ENCODE assay signal across 8 cellular contexts in genomic region chr1:228635304-228635703, GRCh38.
A peak's percentile ranks its signal among the peaks of the same experiment; 100 is the strongest.
DNase-seq lines count a peak whose midpoint lies in the region; ATAC-seq, FAIRE-seq and TF ChIP-seq lines count a peak whose summit lies in the region.
"Not testable (repeated sequence)": the region's sequence is repeated elsewhere in the genome, so short reads cannot be mapped to it uniquely, and the experiment has no call there.

No MANE protein-coding gene starts in this region.

- TF ChIP-seq CTCF in GM12865 (IDR thresholded peaks at IDR 0.05; ENCODE audit: insufficient read depth, low read depth, low read length, missing control alignments); RWPE2 (IDR thresholded peaks at IDR 0.05; ENCODE audit: poor library complexity, severe bottlenecking); GM12878 (IDR thresholded peaks at IDR 0.05 in 2 of 3, conservative IDR thresholded peaks at IDR 0.05 in 1 of 3; ENCODE audit: control insufficient read depth in 2 of 3, extremely low read depth in 1 of 3, insufficient read depth in 1 of 3, low read depth in 3 of 3, low read length in 3 of 3); cardiac muscle cell (IDR thresholded peaks at IDR 0.05; ENCODE audit: low read depth, low read length); mesothelial cell of epicardium (IDR thresholded peaks at IDR 0.05; ENCODE audit: unreplicated experiment): not testable (repeated sequence)

- not testable (repeated sequence) for H3K27me3 Mint-ChIP-seq in mesothelial cell of epicardium (ENCODE audit: low read depth)

- not testable (repeated sequence) for H3K9me3 Mint-ChIP-seq in mesothelial cell of epicardium

- peak; percentile 33 for DNase-seq in GM12865 (ENCODE audit: low read depth)
- DNase-seq in RWPE2 (ENCODE audit: low spot score): peak; percentile 66
- DNase-seq in activated CD8-positive, alpha-beta memory T cell treated with anti-CD3 and anti-CD28 coated beads for 24 hours: peak; percentile 88
- not testable (repeated sequence) for DNase-seq in GM12878 (ENCODE audit: low read depth, low spot score)
- peak in 1 of 2 donors; percentile 59 for DNase-seq in cardiac muscle cell (ENCODE audit: low read depth in 1 of 2, low spot score in 1 of 2)
- DNase-seq in mesothelial cell of epicardium (ENCODE audit: low spot score in 2 of 2, unreplicated experiment in 2 of 2): peak; percentile 56 to 60
- DNase-seq in stimulated activated CD4-positive, alpha-beta T cell treated with anti-CD3 and anti-CD28 coated beads, Interleukin-1b, Interleukin-23, amount 100 ng/mL, for 4 hours (ENCODE audit: low read depth in 2 of 2): peak; percentile 30 to 38
- peak; percentile 88 to 91 for DNase-seq in aorta

- H3K79me2 ChIP-seq in GM12878 (ENCODE audit: control insufficient read depth, insufficient read depth, low read length): not testable (repeated sequence)

- FAIRE-seq in GM12878 (lab: Jason Lieb, UNC): not testable (repeated sequence)

- H3K36me3 Mint-ChIP-seq in mesothelial cell of epicardium: not testable (repeated sequence)

- H3K27ac ChIP-seq in RWPE2 (ENCODE audit: poor library complexity, severe bottlenecking); GM12878 (ENCODE audit: control insufficient read depth, insufficient read depth); cardiac muscle cell; aorta (ENCODE audit: low read depth in 1 of 2, low read length in 2 of 2): not testable (repeated sequence)

- not testable (repeated sequence) for H2AFZ ChIP-seq in GM12878 (ENCODE audit: control insufficient read depth, low read depth, low read length)

- not testable (repeated sequence) for H3K4me3 Mint-ChIP-seq in mesothelial cell of epicardium

- BruUV-seq in GM12878 (replicated peaks; lab: Mats Ljungman, UMichigan): not testable (repeated sequence)

- H4K20me1 ChIP-seq in GM12878 (ENCODE audit: control insufficient read depth, insufficient read depth): not testable (repeated sequence)

- intact Hi-C loops in GM12878 (cut with micrococcal nuclease; ENCODE audit: unreplicated experiment); aorta (cut with DNase I): not testable (repeated sequence)

- H3K4me1 ChIP-seq in RWPE2 (ENCODE audit: insufficient read depth, poor library complexity, severe bottlenecking); GM12878 (ENCODE audit: control insufficient read depth, insufficient read depth, low read length); cardiac muscle cell (ENCODE audit: low read depth); aorta (ENCODE audit: control insufficient read depth in 1 of 2, insufficient read depth in 2 of 2, low read length in 2 of 2): not testable (repeated sequence)

- H3K27ac Mint-ChIP-seq in mesothelial cell of epicardium: not testable (repeated sequence)

- in situ Hi-C loops in GM12878 (cut with MboI): not testable (repeated sequence)

- SMC1A ChIA-PET in GM12878 (lab: Charles Lee; ENCODE audit: uncharacterized antibody, unreplicated experiment): not testable (repeated sequence)

- H3K9me3 ChIP-seq in RWPE2 (ENCODE audit: severe bottlenecking); GM12878 (replicated peaks; ENCODE audit: control insufficient read depth, insufficient read depth, low read length); cardiac muscle cell (ENCODE audit: low read depth); aorta (ENCODE audit: control insufficient read depth, low read length): not testable (repeated sequence)

- 0 out of 2 replicates have a peak overlapping the region, but pooled peaks have one; percentile 9 for H3K4me2 ChIP-seq in GM12878 (ENCODE audit: control insufficient read depth, insufficient read depth)

- H3K36me3 ChIP-seq in RWPE2 (ENCODE audit: low read depth); GM12878 (ENCODE audit: control insufficient read depth in 2 of 2, insufficient read depth in 2 of 2, low read length in 1 of 2); cardiac muscle cell; aorta (ENCODE audit: control insufficient read depth in 1 of 2, insufficient read depth in 2 of 2, low read length in 1 of 2): not testable (repeated sequence)

- 32% methylated on average over 37 of the region's 40 CpGs for WGBS in GM12878 (ENCODE audit: insufficient coverage, insufficient replicate concordance, low lambda C conversion rate, missing lambda C conversion rate)
- WGBS in aorta, 2 donors: 39 to 50% methylated on average over 33 to 40 of the region's 40 CpGs

- not testable (repeated sequence) for H3K4me1 Mint-ChIP-seq in mesothelial cell of epicardium

- H3K27me3 ChIP-seq in RWPE2 (ENCODE audit: insufficient read depth, poor library complexity, severe bottlenecking); GM12878 (replicated peaks in 1 of 2; ENCODE audit: control insufficient read depth in 2 of 2, insufficient read depth in 2 of 2, low read length in 1 of 2); cardiac muscle cell; aorta (ENCODE audit: control insufficient read depth in 1 of 2, insufficient read depth in 2 of 2, low read length in 1 of 2): not testable (repeated sequence)

- POLR2A ChIA-PET in GM12878 (lab: Charles Lee): not testable (repeated sequence)

- H3K9ac ChIP-seq in GM12878 (ENCODE audit: control insufficient read depth, insufficient read depth, low read length): not testable (repeated sequence)

- ATAC-seq in RWPE2 (ENCODE audit: low read depth); GM12878; aorta (ENCODE audit: low FRiP score): not testable (repeated sequence)

- RAD21 ChIA-PET in GM12878 (lab: Charles Lee; ENCODE audit: unreplicated experiment): not testable (repeated sequence)

- not testable (repeated sequence) for TF ChIP-seq EP300 in GM12878 (IDR thresholded peaks at IDR 0.05; ENCODE audit: borderline replicate concordance in 1 of 2, control insufficient read depth in 1 of 2, low read depth in 2 of 2, low read length in 2 of 2)

- not testable (repeated sequence) for TF ChIP-seq RAD21 in GM12878 (IDR thresholded peaks at IDR 0.05; ENCODE audit: insufficient read depth, low read depth, low read length)

- CTCF ChIA-PET in GM12878 (lab: Yijun Ruan, JAX): not testable (repeated sequence)

- not testable (repeated sequence) for TF ChIP-seq POLR2A in GM12878 (IDR thresholded peaks at IDR 0.05; ENCODE audit: low read depth, low read length)

- H3K4me3 ChIP-seq in GM12865 (ENCODE audit: low read depth, low read length) (peak overlapping the region; percentile 37), RWPE2 (ENCODE audit: severe bottlenecking) (peak overlapping the region; percentile 18), cardiac muscle cell (peak overlapping the region; percentile 27)
- not testable (repeated sequence) for H3K4me3 ChIP-seq in GM12878; aorta (ENCODE audit: low read length in 2 of 2)

TF ChIP-seq in GM12878, 131 proteins besides CTCF, POLR2A, EP300 and RAD21:
- 0 out of 2 replicates have a peak, but pooled peaks have one; percentile 38 for TF ChIP-seq HDGF (IDR thresholded peaks at IDR 0.05)
